13 cellular contexts compared by ENCODE assay signal in the genomic region with DNA sequence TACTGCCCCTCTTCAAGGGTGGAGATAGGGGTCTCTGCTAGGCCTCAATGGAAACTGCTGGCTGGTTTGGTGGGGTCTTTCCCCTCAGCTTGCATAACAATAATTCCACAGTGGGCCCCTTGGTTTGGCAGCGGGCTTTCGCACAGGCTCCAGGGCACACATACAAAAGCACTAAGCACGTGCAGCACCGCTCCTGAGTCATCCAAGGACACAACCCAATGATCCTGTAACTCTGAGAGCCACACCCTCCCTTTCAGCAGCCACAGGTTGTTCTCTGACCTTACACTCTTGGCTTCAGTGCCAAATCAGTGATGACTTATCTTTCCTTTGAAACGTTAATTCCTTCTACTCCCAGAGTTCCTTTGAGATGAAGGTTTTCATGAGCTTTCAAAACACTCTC. TPM values are rescaled to one million over a fixed set of nuclear protein-coding genes. Genes with fewer than 3 reads are reported as not detected.
DNase-seq lines count a peak whose midpoint lies in the region; ATAC-seq and TF ChIP-seq lines count a peak whose summit lies in the region.
"Had no signal": no experiment of that assay in that cellular context is flagged by ENCODE, and none has a peak within 500 bp of the region (broad histone marks: within the 10 kb centered on the region; RNA-seq: fewer than 3 reads in every experiment).

No MANE protein-coding gene starts in this region.

- POLR2A ChIA-PET in PC-9 (lab: Charles Lee; ENCODE audit: unreplicated experiment) (no interaction called here), WTC11 (lab: Charles Lee) (no interaction called here)
- POLR2A ChIA-PET in activated CD4-positive, alpha-beta memory T cell treated with anti-CD3 and anti-CD28 coated beads for 36 hours (lab: Charles Lee), result no interaction called here

- H3K9me3 Mint-ChIP-seq in WTC11, result no peaks in the 10 kb centered on the region
- no peaks in the 10 kb centered on the region for H3K9me3 Mint-ChIP-seq in activated CD4-positive, alpha-beta memory T cell treated with anti-CD3 and anti-CD28 coated beads for 36 hours
- H3K9me3 Mint-ChIP-seq: natural killer cell had no signal

- DNase-seq in EH (ENCODE audit: low read depth), result peak; percentile 26
- peak; percentile 68 to 93 for DNase-seq in PC-9
- DNase-seq in fibroblast of mammary gland (ENCODE audit: low read depth), result peak; percentile 68
- no peak for DNase-seq in WTC11 (ENCODE audit: low spot score)
- no peak for DNase-seq in activated CD4-positive, alpha-beta memory T cell treated with anti-CD3 and anti-CD28 coated beads for 36 hours
- DNase-seq in NCI-H2171 treated with DMSO at 0.1 percent for 48 hours (lab: John Stamatoyannopoulos, UW), result no peak
- DNase-seq in cerebellar cortex (ENCODE audit: low spot score), result no peak
- DNase-seq: activated gamma-delta T cell treated with Interleukin-2 at 50 U/mL for 16 hours; natural killer cell; NCI-H2029; stimulated activated CD4-positive, alpha-beta T cell treated with anti-CD3 and anti-CD28 coated beads, Interleukin-15, amount 100 ng/mL, for 24 hours had no signal

- no peak overlapping the region for H3K27ac Mint-ChIP-seq in WTC11
- H3K27ac Mint-ChIP-seq in activated CD4-positive, alpha-beta memory T cell treated with anti-CD3 and anti-CD28 coated beads for 36 hours, result no peak overlapping the region
- H3K27ac Mint-ChIP-seq: natural killer cell had no signal

- no peak overlapping the region for H3K4me3 Mint-ChIP-seq in WTC11
- no peak overlapping the region for H3K4me3 Mint-ChIP-seq in activated CD4-positive, alpha-beta memory T cell treated with anti-CD3 and anti-CD28 coated beads for 36 hours
- H3K4me3 Mint-ChIP-seq: CD14-positive monocyte, natural killer cell had no signal

- H3K4me1 ChIP-seq in PC-9 (replicated peaks; ENCODE audit: insufficient read depth) (peaks cover 35% of the 10 kb centered on the region), neutrophil (ENCODE audit: control insufficient read depth in 1 of 2, insufficient read depth in 1 of 2, low read depth in 1 of 2, low read length in 1 of 2) (peaks cover 78 to 81% of the 10 kb centered on the region in 2 experiments)

- no peaks in the 10 kb centered on the region for H3K36me3 ChIP-seq in PC-9 (ENCODE audit: low read depth)
- H3K36me3 ChIP-seq in neutrophil, result peaks cover 8% of the 10 kb centered on the region

- no peak overlapping the region for H2AFZ ChIP-seq in PC-9

- H3K79me2 ChIP-seq in PC-9 (ENCODE audit: low read depth), result no peaks in the 10 kb centered on the region

- TF ChIP-seq CTCF in PC-9 (conservative IDR thresholded peaks at IDR 0.05) (no peak), fibroblast of mammary gland (conservative IDR thresholded peaks at IDR 0.05; ENCODE audit: control insufficient read depth, insufficient read depth, low read depth, low read length) (no peak), neutrophil (IDR thresholded peaks at IDR 0.05) (no peak), WTC11 (IDR thresholded peaks at IDR 0.05) (no peak)

- peaks cover 6% of the 10 kb centered on the region; the same call in 1 of the 2 replicates for H3F3A ChIP-seq in PC-9 (ENCODE audit: insufficient read depth, low read depth)

- BruUV-seq in PC-9 (replicated peaks; lab: Mats Ljungman, UMichigan), result no TSS peak

- no peaks in the 10 kb centered on the region for H4K20me1 ChIP-seq in PC-9 (ENCODE audit: insufficient read depth)

- ATAC-seq in WTC11, result no peak
- ATAC-seq: natural killer cell had no signal

- H3K4me3 ChIP-seq in PC-9, result no peak overlapping the region
- H3K4me3 ChIP-seq in fibroblast of mammary gland (ENCODE audit: control insufficient read depth, low read depth, low read length), result no peak overlapping the region
- no peak overlapping the region for H3K4me3 ChIP-seq in neutrophil (ENCODE audit: low read depth in 1 of 2, low read length in 1 of 2)

- no peaks in the 10 kb centered on the region for H3K9me3 ChIP-seq in PC-9 (ENCODE audit: insufficient read depth, low read depth)
- no peaks in the 10 kb centered on the region for H3K9me3 ChIP-seq in neutrophil

- no peaks in the 10 kb centered on the region for H3K9me2 ChIP-seq in PC-9 (ENCODE audit: insufficient read depth)

- H3K36me3 Mint-ChIP-seq in WTC11, result no peaks in the 10 kb centered on the region
- H3K36me3 Mint-ChIP-seq in activated CD4-positive, alpha-beta memory T cell treated with anti-CD3 and anti-CD28 coated beads for 36 hours, result no peaks in the 10 kb centered on the region
- H3K36me3 Mint-ChIP-seq: natural killer cell had no signal

- peaks cover 4% of the 10 kb centered on the region for H3K4me1 Mint-ChIP-seq in WTC11
- H3K4me1 Mint-ChIP-seq in activated CD4-positive, alpha-beta memory T cell treated with anti-CD3 and anti-CD28 coated beads for 36 hours (ENCODE audit: low read depth), result peaks cover 18% of the 10 kb centered on the region

- H3K4me2 ChIP-seq in PC-9, result peak overlapping the region; percentile 27; the same call in 1 of the 2 replicates

- H3K27ac ChIP-seq in PC-9, result no peak overlapping the region
- peak overlapping the region; percentile 75 for H3K27ac ChIP-seq in neutrophil

- CTCF ChIA-PET in PC-9 (lab: Charles Lee) (interaction anchor here (1.0 kb wide), 1 partner anchor 42 kb away, joined by 6 read pairs; the partner anchor contains the start of gene DAPK2), WTC11 (lab: Charles Lee) (interaction anchor here (1.3 to 1.6 kb wide), 2 partner anchors 42 to 59 kb away, joined by 5 read pairs; no protein-coding TSS in a partner anchor)
- CTCF ChIA-PET in activated CD4-positive, alpha-beta memory T cell treated with anti-CD3 and anti-CD28 coated beads for 36 hours (lab: Charles Lee), result interaction anchor here (1.3 to 1.8 kb wide), 2 partner anchors 42 to 59 kb away, joined by 3 to 5 read pairs; no protein-coding TSS in a partner anchor

- no peaks in the 10 kb centered on the region for H3K27me3 Mint-ChIP-seq in WTC11 (ENCODE audit: low read depth)
- no peaks in the 10 kb centered on the region for H3K27me3 Mint-ChIP-seq in activated CD4-positive, alpha-beta memory T cell treated with anti-CD3 and anti-CD28 coated beads for 36 hours

- intact Hi-C loops in PC-9 (cut with micrococcal nuclease; ENCODE audit: unreplicated experiment), result no loop called here
- intact Hi-C loops in activated CD4-positive, alpha-beta memory T cell treated with anti-CD3 and anti-CD28 coated beads for 36 hours (cut with micrococcal nuclease), result no loop called here

- H3K27me3 ChIP-seq in PC-9 (ENCODE audit: insufficient read depth, low read depth) (no peaks in the 10 kb centered on the region), neutrophil (no peaks in the 10 kb centered on the region)

TF ChIP-seq in WTC11, 78 proteins besides CTCF, POLR2A, EP300 and RAD21 (continues in another document):
- TF ChIP-seq ETV6 (CRISPR knock-in tag; IDR thresholded peaks at IDR 0.05) (no peak), NFYB (CRISPR knock-in tag; conservative IDR thresholded peaks at IDR 0.05; ENCODE audit: low read depth) (no peak), ZNF425 (CRISPR knock-in tag; conservative IDR thresholded peaks at IDR 0.05) (no peak), E2F4 (CRISPR knock-in tag; IDR thresholded peaks at IDR 0.05; ENCODE audit: borderline replicate concordance, low read depth) (no peak), PREB (CRISPR knock-in tag; IDR thresholded peaks at IDR 0.05; ENCODE audit: borderline replicate concordance) (no peak), ZNF416 (CRISPR knock-in tag; IDR thresholded peaks at IDR 0.05) (no peak), HMGA2 (CRISPR knock-in tag; IDR thresholded peaks at IDR 0.05) (no peak)
- TF ChIP-seq, protein P1, sequence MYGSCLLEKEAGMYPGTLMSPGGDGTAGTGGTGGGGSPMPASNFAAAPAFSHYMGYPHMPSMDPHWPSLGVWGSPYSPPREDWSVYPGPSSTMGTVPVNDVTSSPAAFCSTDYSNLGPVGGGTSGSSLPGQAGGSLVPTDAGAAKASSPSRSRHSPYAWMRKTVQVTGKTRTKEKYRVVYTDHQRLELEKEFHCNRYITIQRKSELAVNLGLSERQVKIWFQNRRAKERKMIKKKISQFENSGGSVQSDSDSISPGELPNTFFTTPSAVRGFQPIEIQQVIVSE (CRISPR knock-in tag; IDR thresholded peaks at IDR 0.05; ENCODE audit: borderline replicate concordance), result no peak

RNA-seq across cellular contexts. Expression of gene DAPK2, which starts 41.7 kb away (rescaled TPM):
- 11.0 and 19.6 TPM in 2 replicates for total RNA-seq in PC-9 (2021)
- 1.0 to 2.3 TPM (median 1.5 TPM) in 3 replicates for total RNA-seq in WTC11 (2021)
- total RNA-seq in activated CD4-positive, alpha-beta memory T cell treated with anti-CD3 and anti-CD28 coated beads for 36 hours, result under 1 TPM; 0.81 to 0.87 TPM

Comparison
In these comparisons a context has a peak if more than half of its experiments do, and no peak if none do; other contexts are left out.
1. DNase-seq: peak in EH (single experiment), PC-9 (2 of 2) and fibroblast of mammary gland (single experiment); none in WTC11 (single experiment), activated CD4-positive, alpha-beta memory T cell treated with anti-CD3 and anti-CD28 coated beads for 36 hours (single experiment), NCI-H2171 treated with DMSO at 0.1 percent for 48 hours (single experiment) and cerebellar cortex (single experiment).